1 cellular context compared by ENCODE assay signal in the genomic region with DNA sequence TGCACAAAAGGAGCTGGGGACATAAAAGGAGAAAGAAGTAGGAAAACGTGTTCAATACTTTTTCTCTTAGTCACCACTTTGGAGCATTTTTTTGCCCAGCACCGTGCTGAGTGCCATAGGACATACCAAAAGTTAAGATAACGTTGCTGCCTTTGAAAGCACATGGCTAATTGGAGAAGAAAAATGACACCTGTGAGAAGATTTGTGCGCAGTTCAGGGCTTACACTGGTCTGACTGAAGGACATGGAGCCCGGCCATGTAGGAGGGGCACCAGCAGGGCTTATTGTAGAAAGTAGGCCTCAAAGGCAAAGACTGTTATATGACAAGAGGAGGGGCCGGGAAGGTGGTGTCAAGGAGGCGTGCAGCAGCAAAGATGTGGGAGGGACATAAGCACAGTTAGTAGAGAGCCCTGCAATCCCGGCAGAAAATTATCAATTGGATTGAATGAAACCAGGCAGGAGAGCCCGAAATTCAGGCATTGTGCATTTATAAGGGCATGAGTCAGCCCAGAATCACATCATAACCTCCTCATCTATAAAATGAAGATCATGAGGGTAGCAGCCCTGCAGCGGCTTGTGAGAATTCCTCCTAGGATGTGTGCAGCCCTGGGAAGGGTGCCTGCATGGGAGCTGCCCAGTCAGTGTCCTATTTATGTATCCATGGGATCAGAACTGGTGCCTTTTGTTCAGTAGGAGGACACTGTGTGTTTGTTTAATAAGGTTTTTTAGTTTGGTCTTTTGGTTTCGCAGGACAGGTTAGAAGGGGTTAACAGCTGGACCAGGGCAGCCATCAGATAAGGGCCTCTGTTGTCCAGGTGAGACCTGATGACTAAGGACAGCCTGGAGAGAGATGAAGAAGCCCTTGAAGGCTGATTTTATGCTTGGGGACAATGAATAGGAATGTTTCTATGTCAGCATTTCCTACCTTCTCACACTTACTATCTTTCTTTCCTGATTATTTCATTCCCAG.
TF ChIP-seq lines count a peak whose summit lies in the region.

No MANE protein-coding gene starts in this region.

TF ChIP-seq in GM23338, 12 proteins besides CTCF, POLR2A, EP300 and RAD21 (continued from another document):
- TF ChIP-seq ZNF114 (CRISPR knock-in tag; IDR thresholded peaks at IDR 0.05) (no peak), JUNB (IDR thresholded peaks at IDR 0.05; ENCODE audit: unreplicated experiment) (no peak), POLR2AphosphoS5 (IDR thresholded peaks at IDR 0.05; ENCODE audit: low read depth) (no peak), STAT1 (IDR thresholded peaks at IDR 0.05; ENCODE audit: unreplicated experiment) (no peak), EZH2phosphoT487 (IDR thresholded peaks at IDR 0.05; ENCODE audit: unreplicated experiment) (no peak), NANOG (IDR thresholded peaks at IDR 0.05; ENCODE audit: borderline replicate concordance) (no peak)
- TF ChIP-seq, protein P1, sequence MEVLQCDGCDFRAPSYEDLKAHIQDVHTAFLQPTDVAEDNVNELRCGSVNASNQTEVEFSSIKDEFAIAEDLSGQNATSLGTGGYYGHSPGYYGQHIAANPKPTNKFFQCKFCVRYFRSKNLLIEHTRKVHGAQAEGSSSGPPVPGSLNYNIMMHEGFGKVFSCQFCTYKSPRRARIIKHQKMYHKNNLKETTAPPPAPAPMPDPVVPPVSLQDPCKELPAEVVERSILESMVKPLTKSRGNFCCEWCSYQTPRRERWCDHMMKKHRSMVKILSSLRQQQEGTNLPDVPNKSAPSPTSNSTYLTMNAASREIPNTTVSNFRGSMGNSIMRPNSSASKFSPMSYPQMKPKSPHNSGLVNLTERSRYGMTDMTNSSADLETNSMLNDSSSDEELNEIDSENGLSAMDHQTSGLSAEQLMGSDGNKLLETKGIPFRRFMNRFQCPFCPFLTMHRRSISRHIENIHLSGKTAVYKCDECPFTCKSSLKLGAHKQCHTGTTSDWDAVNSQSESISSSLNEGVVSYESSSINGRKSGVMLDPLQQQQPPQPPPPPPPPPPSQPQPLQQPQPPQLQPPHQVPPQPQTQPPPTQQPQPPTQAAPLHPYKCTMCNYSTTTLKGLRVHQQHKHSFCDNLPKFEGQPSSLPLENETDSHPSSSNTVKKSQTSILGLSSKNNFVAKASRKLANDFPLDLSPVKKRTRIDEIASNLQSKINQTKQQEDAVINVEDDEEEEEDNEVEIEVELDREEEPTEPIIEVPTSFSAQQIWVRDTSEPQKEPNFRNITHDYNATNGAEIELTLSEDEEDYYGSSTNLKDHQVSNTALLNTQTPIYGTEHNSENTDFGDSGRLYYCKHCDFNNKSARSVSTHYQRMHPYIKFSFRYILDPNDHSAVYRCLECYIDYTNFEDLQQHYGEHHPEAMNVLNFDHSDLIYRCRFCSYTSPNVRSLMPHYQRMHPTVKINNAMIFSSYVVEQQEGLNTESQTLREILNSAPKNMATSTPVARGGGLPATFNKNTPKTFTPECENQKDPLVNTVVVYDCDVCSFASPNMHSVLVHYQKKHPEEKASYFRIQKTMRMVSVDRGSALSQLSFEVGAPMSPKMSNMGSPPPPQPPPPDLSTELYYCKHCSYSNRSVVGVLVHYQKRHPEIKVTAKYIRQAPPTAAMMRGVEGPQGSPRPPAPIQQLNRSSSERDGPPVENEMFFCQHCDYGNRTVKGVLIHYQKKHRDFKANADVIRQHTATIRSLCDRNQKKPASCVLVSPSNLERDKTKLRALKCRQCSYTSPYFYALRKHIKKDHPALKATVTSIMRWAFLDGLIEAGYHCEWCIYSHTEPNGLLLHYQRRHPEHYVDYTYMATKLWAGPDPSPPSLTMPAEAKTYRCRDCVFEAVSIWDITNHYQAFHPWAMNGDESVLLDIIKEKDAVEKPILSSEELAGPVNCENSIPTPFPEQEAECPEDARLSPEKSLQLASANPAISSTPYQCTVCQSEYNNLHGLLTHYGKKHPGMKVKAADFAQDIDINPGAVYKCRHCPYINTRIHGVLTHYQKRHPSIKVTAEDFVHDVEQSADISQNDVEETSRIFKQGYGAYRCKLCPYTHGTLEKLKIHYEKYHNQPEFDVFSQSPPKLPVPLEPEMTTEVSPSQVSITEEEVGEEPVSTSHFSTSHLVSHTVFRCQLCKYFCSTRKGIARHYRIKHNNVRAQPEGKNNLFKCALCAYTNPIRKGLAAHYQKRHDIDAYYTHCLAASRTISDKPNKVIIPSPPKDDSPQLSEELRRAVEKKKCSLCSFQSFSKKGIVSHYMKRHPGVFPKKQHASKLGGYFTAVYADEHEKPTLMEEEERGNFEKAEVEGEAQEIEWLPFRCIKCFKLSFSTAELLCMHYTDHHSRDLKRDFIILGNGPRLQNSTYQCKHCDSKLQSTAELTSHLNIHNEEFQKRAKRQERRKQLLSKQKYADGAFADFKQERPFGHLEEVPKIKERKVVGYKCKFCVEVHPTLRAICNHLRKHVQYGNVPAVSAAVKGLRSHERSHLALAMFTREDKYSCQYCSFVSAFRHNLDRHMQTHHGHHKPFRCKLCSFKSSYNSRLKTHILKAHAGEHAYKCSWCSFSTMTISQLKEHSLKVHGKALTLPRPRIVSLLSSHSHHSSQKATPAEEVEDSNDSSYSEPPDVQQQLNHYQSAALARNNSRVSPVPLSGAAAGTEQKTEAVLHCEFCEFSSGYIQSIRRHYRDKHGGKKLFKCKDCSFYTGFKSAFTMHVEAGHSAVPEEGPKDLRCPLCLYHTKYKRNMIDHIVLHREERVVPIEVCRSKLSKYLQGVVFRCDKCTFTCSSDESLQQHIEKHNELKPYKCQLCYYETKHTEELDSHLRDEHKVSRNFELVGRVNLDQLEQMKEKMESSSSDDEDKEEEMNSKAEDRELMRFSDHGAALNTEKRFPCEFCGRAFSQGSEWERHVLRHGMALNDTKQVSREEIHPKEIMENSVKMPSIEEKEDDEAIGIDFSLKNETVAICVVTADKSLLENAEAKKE (CRISPR knock-in tag; IDR thresholded peaks at IDR 0.05): no peak
TF ChIP-seq in GM23338: peak in this region for 0.
